Comparison of ENCODE assay signal across 8 cellular contexts in the genomic region with DNA sequence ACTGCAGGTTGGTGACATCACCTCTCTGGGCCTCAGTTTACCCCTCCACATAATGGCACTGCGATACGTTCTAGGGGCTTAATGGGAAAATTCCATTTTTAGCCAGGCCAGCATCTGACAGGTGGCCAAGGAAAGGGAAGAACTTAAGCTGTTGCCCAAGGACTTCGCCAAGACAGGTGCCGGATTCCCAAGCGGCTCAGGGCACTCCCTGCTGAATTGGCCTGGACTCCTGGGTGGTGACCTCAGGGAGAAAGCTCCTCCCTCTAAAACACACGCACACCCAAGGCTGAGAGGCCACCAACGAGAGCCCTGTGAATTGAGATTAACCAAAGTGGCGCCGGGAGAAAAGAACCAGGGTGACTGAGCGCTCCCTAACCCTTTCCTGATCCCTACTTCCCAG. TPM values are rescaled to one million over a fixed set of nuclear protein-coding genes. Genes with fewer than 3 reads are reported as not detected.
DNase-seq lines count a peak whose midpoint lies in the region; ATAC-seq, FAIRE-seq and TF ChIP-seq lines count a peak whose summit lies in the region.

No MANE protein-coding gene starts in this region.

- H3K27me3 ChIP-seq in GM06990 (replicated peaks; ENCODE audit: control insufficient read depth, insufficient read depth, low read length) (no peaks in the 10 kb centered on the region), RWPE2 (ENCODE audit: insufficient read depth, poor library complexity, severe bottlenecking) (no peaks in the 10 kb centered on the region), pancreas (no peaks in the 10 kb centered on the region)

- H3K9me3 ChIP-seq in RWPE2 (ENCODE audit: severe bottlenecking) (no peaks in the 10 kb centered on the region), pancreas (no peaks in the 10 kb centered on the region)

- FAIRE-seq in pancreas (lab: Jason Lieb, UNC) (no peak), GM12891 (lab: Jason Lieb, UNC) (no peak)

- 37 to 43% methylated on average over 10 of the region's 10 CpGs for WGBS in pancreas, 2 donors

- peaks cover 8% of the 10 kb centered on the region for H3K36me3 ChIP-seq in GM06990 (ENCODE audit: control insufficient read depth, insufficient read depth, low read length)
- peaks cover 6% of the 10 kb centered on the region; the same call in 1 of the 2 replicates for H3K36me3 ChIP-seq in RWPE2 (ENCODE audit: low read depth)
- H3K36me3 ChIP-seq in pancreas, result no peaks in the 10 kb centered on the region

- H3K27ac ChIP-seq in RWPE2 (ENCODE audit: poor library complexity, severe bottlenecking) (no peak overlapping the region), pancreas (peak overlapping the region; percentile 71 to 89 (median 86))

- ATAC-seq in RWPE2 (ENCODE audit: low read depth), result no peak
- ATAC-seq in pancreas, result peak; percentile 78 to 83 (median 82)
- no peak for ATAC-seq in GM21737 (IDR thresholded peaks at IDR 0.05; ENCODE audit: unreplicated experiment)
- no peak for ATAC-seq in GM18873 (IDR thresholded peaks at IDR 0.05; ENCODE audit: low FRiP score, unreplicated experiment)

- H3K4me3 ChIP-seq in GM06990 (replicated peaks; ENCODE audit: low read depth, low read length) (peak overlapping the region; percentile 82), RWPE2 (ENCODE audit: severe bottlenecking) (peak overlapping the region; percentile 73), fibroblast of mammary gland (ENCODE audit: control insufficient read depth, low read depth, low read length) (peak overlapping the region; percentile 60), pancreas (peak overlapping the region; percentile 63 to 78 (median 70))

- no peaks in the 10 kb centered on the region for H3K4me1 ChIP-seq in RWPE2 (ENCODE audit: insufficient read depth, poor library complexity, severe bottlenecking)
- peaks cover 6 to 17% (median 11%) of the 10 kb centered on the region in 3 donors for H3K4me1 ChIP-seq in pancreas

- intact Hi-C loops in pancreas (cut with DNase I), result loop anchor here in 2 of 3 donors (5.0 to 10.0 kb wide), 3 partner anchors 54 to 141 kb away; no protein-coding TSS in a partner anchor

- DNase-seq in GM06990 (ENCODE audit: extremely low read depth, insufficient read length), result no peak
- DNase-seq in RWPE2 (ENCODE audit: low spot score), result no peak
- DNase-seq in fibroblast of mammary gland (ENCODE audit: low read depth), result no peak
- peak; percentile 75 to 96 (median 92) for DNase-seq in pancreas
- no peak for DNase-seq in putamen (ENCODE audit: low spot score)
- no peak for DNase-seq in GM12891 (ENCODE audit: insufficient read length, low spot score)

- TF ChIP-seq CTCF in GM06990 (IDR thresholded peaks at IDR 0.05; ENCODE audit: insufficient read depth, low read length, poor library complexity, severe bottlenecking) (no peak), RWPE2 (IDR thresholded peaks at IDR 0.05; ENCODE audit: poor library complexity, severe bottlenecking) (no peak), fibroblast of mammary gland (conservative IDR thresholded peaks at IDR 0.05; ENCODE audit: control insufficient read depth, insufficient read depth, low read depth, low read length) (no peak), pancreas (IDR thresholded peaks at IDR 0.05) (no peak)

- no peak for TF ChIP-seq POLR2A in GM12891 (IDR thresholded peaks at IDR 0.05; ENCODE audit: low read depth, low read length)

TF ChIP-seq in GM12891, 5 proteins besides CTCF, POLR2A, EP300 and RAD21:
- TF ChIP-seq POLR2AphosphoS5 (IDR thresholded peaks at IDR 0.05; ENCODE audit: low read depth, low read length) (no peak), PAX5 (IDR thresholded peaks at IDR 0.05; ENCODE audit: insufficient read depth, low read length, severe bottlenecking) (no peak), TAF1 (IDR thresholded peaks at IDR 0.05; ENCODE audit: low read depth, low read length) (no peak), POU2F2 (IDR thresholded peaks at IDR 0.05; ENCODE audit: low read depth, low read length) (no peak), SPI1 (IDR thresholded peaks at IDR 0.05; ENCODE audit: low read depth, low read length) (no peak)

RNA-seq across cellular contexts. Expression of a gene that starts 13.3 kb away (rescaled TPM):
- total RNA-seq in pancreas, result 10 to 100 TPM; 19.7 to 27.5 (median 24.2) TPM
- 10 to 100 TPM; 13.7 to 24.7 TPM for polyA plus RNA-seq in pancreas
- 7.2 TPM for polyA plus RNA-seq in GM12891 (2012; ENCODE audit: low read depth, missing spikeins)

RNA-seq across cellular contexts. Expression of a gene that starts 24.1 kb away (rescaled TPM):
- 1 to 10 TPM in 1 of 6 donors, under 1 TPM in 5; 0.19 to 1.1 (median 0.53) TPM for total RNA-seq in pancreas
- polyA plus RNA-seq in pancreas, result under 1 TPM; 0.15 to 0.40 TPM
- polyA plus RNA-seq in GM12891 (2012; ENCODE audit: low read depth, missing spikeins), result 13.5 TPM

RNA-seq across cellular contexts. Expression of a gene that starts 42.1 kb away (rescaled TPM):
- total RNA-seq in pancreas, result 10 to 100 TPM; 11.6 to 21.2 (median 12.2) TPM
- polyA plus RNA-seq in pancreas, result 1 to 10 TPM; 4.3 to 6.5 TPM
- polyA plus RNA-seq in GM12891 (2012; ENCODE audit: low read depth, missing spikeins), result 6.7 TPM

Comparison
In these comparisons a context has a peak if more than half of its experiments do, and no peak if none do; other contexts are left out.
1. DNase-seq: peak in pancreas (6 of 6); none in GM06990 (single experiment), RWPE2 (single experiment), fibroblast of mammary gland (single experiment), putamen (single experiment) and GM12891 (single experiment).
2. ATAC-seq: peak in pancreas (4 of 4); none in RWPE2 (single experiment), GM21737 (single experiment) and GM18873 (single experiment).
3. Peak in every context shown above with its lines, with median percentiles within 50 percentile points of each other: H3K4me3 ChIP-seq.